Comparison of ENCODE assay signal across 24 cellular contexts in the genomic region with DNA sequence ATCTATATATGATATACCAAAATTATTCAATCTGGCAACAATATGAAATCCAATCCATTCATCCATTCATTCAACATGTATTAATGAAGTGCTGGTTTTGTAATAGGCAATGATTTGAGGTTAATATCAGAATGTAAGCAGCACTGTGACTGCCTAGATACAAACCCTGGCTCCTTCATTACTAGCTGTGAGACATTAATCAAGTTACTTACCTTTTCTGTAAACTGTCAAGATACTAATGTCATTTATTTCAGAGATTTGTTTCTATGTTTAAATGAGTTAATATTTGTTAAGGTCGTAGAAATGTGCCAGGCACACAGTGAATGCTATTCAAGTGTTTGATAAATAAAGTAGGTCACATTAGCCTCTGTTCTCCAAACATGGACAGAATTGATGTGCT.
DNase-seq lines count a peak whose midpoint lies in the region; FAIRE-seq and TF ChIP-seq lines count a peak whose summit lies in the region.
"Had no signal": no experiment of that assay in that cellular context is flagged by ENCODE, and none has a peak within 500 bp of the region (broad histone marks: within the 10 kb centered on the region; RNA-seq: fewer than 3 reads in every experiment).

No MANE protein-coding gene starts in this region.

- TF ChIP-seq POLR2A in H54 (IDR thresholded peaks at IDR 0.05; ENCODE audit: low read depth, low read length): no peak

- FAIRE-seq in H54 (lab: Jason Lieb, UNC): peak; percentile 87
- FAIRE-seq: A204.1, A549 had no signal

- DNase-seq in H54 (ENCODE audit: insufficient read length, low spot score): no peak
- no peak for DNase-seq in activated CD8-positive, alpha-beta memory T cell treated with anti-CD3 and anti-CD28 coated beads, Interleukin-2, amount 50 U/mL, for 4 hours
- DNase-seq: 8988T; ACHN; AML-193; BE2C; C1 segment of cervical spinal cord; Caco-2; Calu3; CD4-positive, alpha-beta memory T cell; CD4-positive, alpha-beta T cell; CD4-positive, CD25-positive, alpha-beta regulatory T cell; CD8-positive, alpha-beta memory T cell; CD8-positive, alpha-beta T cell; COR-L47; DMS 273 treated with DMSO at 0.1 percent for 48 hours; DMS153; DMS53; DMS79; DMS79 treated with DMSO at 0.1 percent for 48 hours; DND-41; EL had no signal
